ENCODE assay signal across 19 cellular contexts in genomic region chr5:122909470-122910100, GRCh38.
DNase-seq lines count a peak whose midpoint lies in the region; ATAC-seq, FAIRE-seq and TF ChIP-seq lines count a peak whose summit lies in the region.
"Had no signal": no experiment of that assay in that cellular context is flagged by ENCODE, and none has a peak within 500 bp of the region (broad histone marks: within the 10 kb centered on the region; RNA-seq: fewer than 3 reads in every experiment).

No MANE protein-coding gene starts in this region.

- DNase-seq in NCI-H226 (peak; percentile 43), astrocyte (ENCODE audit: low read depth) (peak; percentile 50), lower lobe of right lung (no peak), retina (peak; percentile 32), CD14-positive monocyte (ENCODE audit: low spot score) (no peak), cerebellar cortex (ENCODE audit: low spot score) (no peak)
- no peak for DNase-seq in stimulated activated naive CD4-positive, alpha-beta T cell treated with Interleukin-2 at 50 U/mL for 16 hours (lab: John Stamatoyannopoulos, UW)
- no peak for DNase-seq in activated CD8-positive, alpha-beta T cell treated with anti-CD3 and anti-CD28 coated beads for 36 hours
- DNase-seq: C1 segment of cervical spinal cord; CD4-positive, alpha-beta memory T cell; DMS153; DMS79 treated with DMSO at 0.1 percent for 48 hours; EL; GM23248; H7 had no signal

- peaks cover 8% of the 10 kb centered on the region for H4K20me1 ChIP-seq in astrocyte (ENCODE audit: insufficient read depth, low read length)

- TF ChIP-seq CTCF in astrocyte (IDR thresholded peaks at IDR 0.05; ENCODE audit: insufficient read depth, low read depth, low read length) = no peak
- TF ChIP-seq CTCF in lower lobe of right lung (IDR thresholded peaks at IDR 0.05) = no peak
- no peak for TF ChIP-seq CTCF in CD14-positive monocyte (IDR thresholded peaks at IDR 0.05)
- TF ChIP-seq CTCF in activated CD8-positive, alpha-beta T cell treated with anti-CD3 and anti-CD28 coated beads for 36 hours (IDR thresholded peaks at IDR 0.05) = no peak

- intact Hi-C loops in lower lobe of right lung (cut with DNase I) (no loop called here), CD14-positive monocyte (cut with micrococcal nuclease) (no loop called here)
- intact Hi-C loops in activated CD8-positive, alpha-beta T cell treated with anti-CD3 and anti-CD28 coated beads for 36 hours (cut with micrococcal nuclease) = no loop called here

- H3K27me3 ChIP-seq in astrocyte (ENCODE audit: insufficient read depth, low read length) = no peaks in the 10 kb centered on the region
- H3K27me3 ChIP-seq in lower lobe of right lung (ENCODE audit: low read depth) = no peaks in the 10 kb centered on the region

- no peak overlapping the region for H3K9ac ChIP-seq in astrocyte (ENCODE audit: low read length)
- H3K9ac ChIP-seq: GM23248 had no signal

- FAIRE-seq in astrocyte (lab: Jason Lieb, UNC) = no peak
- FAIRE-seq: A204.1, G401.6, GM12891 had no signal

- H3K9me3 ChIP-seq in astrocyte (ENCODE audit: insufficient read depth, low read depth, low read length) (no peaks in the 10 kb centered on the region), lower lobe of right lung (no peaks in the 10 kb centered on the region)

- no peak overlapping the region for H3K4me3 Mint-ChIP-seq in astrocyte (ENCODE audit: unreplicated experiment)
- H3K4me3 Mint-ChIP-seq in CD14-positive monocyte = no peak overlapping the region
- no peak overlapping the region for H3K4me3 Mint-ChIP-seq in activated CD8-positive, alpha-beta T cell treated with anti-CD3 and anti-CD28 coated beads for 36 hours
- H3K4me3 Mint-ChIP-seq: B cell; CD4-positive, alpha-beta memory T cell had no signal

- no peak overlapping the region for H2AFZ ChIP-seq in astrocyte (ENCODE audit: low read depth, low read length)
- H2AFZ ChIP-seq: GM23248 had no signal

- H3K27me3 Mint-ChIP-seq in astrocyte (ENCODE audit: low read depth, unreplicated experiment) = no peaks in the 10 kb centered on the region
- H3K27me3 Mint-ChIP-seq in CD14-positive monocyte (ENCODE audit: low read depth in 3 of 3) = no peaks in the 10 kb centered on the region
- H3K27me3 Mint-ChIP-seq in activated CD8-positive, alpha-beta T cell treated with anti-CD3 and anti-CD28 coated beads for 36 hours = no peaks in the 10 kb centered on the region
- H3K27me3 Mint-ChIP-seq: B cell; CD4-positive, alpha-beta memory T cell had no signal

- H3K4me1 Mint-ChIP-seq in astrocyte (ENCODE audit: low read depth, unreplicated experiment) (peaks cover 31% of the 10 kb centered on the region), CD14-positive monocyte (no peaks in the 10 kb centered on the region)
- H3K4me1 Mint-ChIP-seq in activated CD8-positive, alpha-beta T cell treated with anti-CD3 and anti-CD28 coated beads for 36 hours (ENCODE audit: low read depth) = no peaks in the 10 kb centered on the region
- H3K4me1 Mint-ChIP-seq: B cell had no signal

- H3K4me3 ChIP-seq in astrocyte (ENCODE audit: insufficient read depth, low read depth, low read length) (no peak overlapping the region), lower lobe of right lung (no peak overlapping the region)
- H3K4me3 ChIP-seq: GM23248 had no signal

- H3K36me3 ChIP-seq in astrocyte (ENCODE audit: insufficient read depth, low read length) = no peaks in the 10 kb centered on the region
- H3K36me3 ChIP-seq in lower lobe of right lung = no peaks in the 10 kb centered on the region

- peak; percentile 33 to 40 for ATAC-seq in lower lobe of right lung
- no peak for ATAC-seq in activated CD8-positive, alpha-beta T cell treated with anti-CD3 and anti-CD28 coated beads for 36 hours

- H3K36me3 Mint-ChIP-seq in astrocyte (ENCODE audit: low read depth, unreplicated experiment) (peaks cover 3% of the 10 kb centered on the region), CD14-positive monocyte (no peaks in the 10 kb centered on the region)
- H3K36me3 Mint-ChIP-seq in activated CD8-positive, alpha-beta T cell treated with anti-CD3 and anti-CD28 coated beads for 36 hours (ENCODE audit: low read depth) = no peaks in the 10 kb centered on the region

- POLR2A ChIA-PET in activated CD8-positive, alpha-beta T cell treated with anti-CD3 and anti-CD28 coated beads for 36 hours (lab: Charles Lee) = no interaction called here

- peaks cover 2% of the 10 kb centered on the region for H3K79me2 ChIP-seq in astrocyte (ENCODE audit: insufficient read depth, low read length)

- peaks cover 18% of the 10 kb centered on the region for H3K4me1 ChIP-seq in astrocyte (ENCODE audit: insufficient read depth, low read length)
- H3K4me1 ChIP-seq in lower lobe of right lung = peaks cover 4% of the 10 kb centered on the region

- no peak overlapping the region for H3K4me2 ChIP-seq in astrocyte (ENCODE audit: low read length)

- H3K9me3 Mint-ChIP-seq in astrocyte (ENCODE audit: unreplicated experiment) (no peaks in the 10 kb centered on the region), CD14-positive monocyte (peaks cover 6 to 19% (median 8%) of the 10 kb centered on the region in 7 donors)
- H3K9me3 Mint-ChIP-seq in activated CD8-positive, alpha-beta T cell treated with anti-CD3 and anti-CD28 coated beads for 36 hours = peaks cover 1% of the 10 kb centered on the region

- CTCF ChIA-PET in activated CD8-positive, alpha-beta T cell treated with anti-CD3 and anti-CD28 coated beads for 36 hours (lab: Charles Lee) = interaction anchor here (0.7 kb wide), 1 partner anchor 11 kb away, joined by 3 read pairs; no protein-coding TSS in a partner anchor

- H3K27ac Mint-ChIP-seq in astrocyte (ENCODE audit: unreplicated experiment) = no peak overlapping the region
- H3K27ac Mint-ChIP-seq in CD14-positive monocyte = peak overlapping the region in 1 of 7 donors; percentile 39
- no peak overlapping the region for H3K27ac Mint-ChIP-seq in activated CD8-positive, alpha-beta T cell treated with anti-CD3 and anti-CD28 coated beads for 36 hours
- H3K27ac Mint-ChIP-seq: B cell; CD4-positive, alpha-beta memory T cell had no signal

- H3K27ac ChIP-seq in astrocyte (ENCODE audit: low read depth, low read length) = no peak overlapping the region
- peak overlapping the region; percentile 58 for H3K27ac ChIP-seq in lower lobe of right lung
- H3K27ac ChIP-seq: GM23248 had no signal

Comparison
In these comparisons a context has a peak if more than half of its experiments do, and no peak if none do; other contexts are left out.
1. DNase-seq: peak in NCI-H226 (single experiment), astrocyte (single experiment) and retina (single experiment); none in lower lobe of right lung (single experiment), CD14-positive monocyte (single experiment), stimulated activated naive CD4-positive, alpha-beta T cell treated with Interleukin-2 at 50 U/mL for 16 hours (single experiment), activated CD8-positive, alpha-beta T cell treated with anti-CD3 and anti-CD28 coated beads for 36 hours (single experiment) and cerebellar cortex (single experiment).